In genomic region chr16:57385083-57385482, GRCh38 we compare ENCODE assay signal across 17 cellular contexts. TPM values are rescaled to one million over a fixed set of nuclear protein-coding genes. Genes with fewer than 3 reads are reported as not detected.
A peak's percentile ranks its signal among the peaks of the same experiment; 100 is the strongest.
DNase-seq lines count a peak whose midpoint lies in the region; ATAC-seq, FAIRE-seq and TF ChIP-seq lines count a peak whose summit lies in the region.
"Had no signal": no experiment of that assay in that cellular context is flagged by ENCODE, and none has a peak within 500 bp of the region (broad histone marks: within the 10 kb centered on the region; RNA-seq: fewer than 3 reads in every experiment).

No MANE protein-coding gene starts in this region.

- H3K36me3 ChIP-seq in left ventricle myocardium inferior, result peaks cover 7% of the 10 kb centered on the region
- H3K36me3 ChIP-seq in HepG2 (replicated peaks in 1 of 2; ENCODE audit: control insufficient read depth in 1 of 2, insufficient read depth in 2 of 2, low read length in 2 of 2), result peaks cover 23 to 33% of the 10 kb centered on the region in 2 experiments

- FAIRE-seq in HepG2 (lab: Jason Lieb, UNC), result no peak
- FAIRE-seq: GM12878 had no signal

- H3K4me1 ChIP-seq in left ventricle myocardium inferior (peaks cover 75% of the 10 kb centered on the region), HepG2 (ENCODE audit: insufficient read depth, low read length) (peaks cover 56% of the 10 kb centered on the region)

- H3K27me3 ChIP-seq in left ventricle myocardium inferior (ENCODE audit: low read depth) (no peaks in the 10 kb centered on the region), HepG2 (ENCODE audit: control insufficient read depth in 1 of 2, insufficient read depth in 2 of 2, low read length in 2 of 2) (0 out of 5 replicates have a peak, but pooled peaks cover 0 to under 1% of the 10 kb centered on the region in 2 experiments)
- H3K27me3 ChIP-seq: BE2C had no signal

- in situ Hi-C loops in HepG2 (cut with HindIII; ENCODE audit: extremely low pct_ligation_motif_present, low pct_unique_long_range_greater_than_20kb), result no loop called here

- WGBS in HepG2 (ENCODE audit: low lambda C conversion rate), result 57% methylated on average over 5 of the region's 5 CpGs

- TF ChIP-seq CTCF in left ventricle myocardium inferior (IDR thresholded peaks at IDR 0.05; ENCODE audit: borderline replicate concordance) (no peak), HepG2 (CRISPR knock-in tag; IDR thresholded peaks at IDR 0.05) (no peak)

- H3K4me3 ChIP-seq in left ventricle myocardium inferior (no peak overlapping the region), HepG2 (replicated peaks in 1 of 3; ENCODE audit: insufficient read depth in 1 of 3, low read depth in 2 of 3, low read length in 3 of 3) (no peak overlapping the region)
- H3K4me3 ChIP-seq: GM12878 had no signal

- H2AFZ ChIP-seq in HepG2 (ENCODE audit: low read length), result no peak overlapping the region

- DNase-seq in left ventricle myocardium inferior (no peak), left cardiac atrium (no peak), HepG2 (ENCODE audit: low spot score) (no peak), CD1c-positive myeloid dendritic cell (ENCODE audit: extremely low spot score) (no peak), NCI-H187 treated with DMSO at 0.1 percent for 48 hours (lab: John Stamatoyannopoulos, UW) (no peak)
- no peak for DNase-seq in activated naive CD4-positive, alpha-beta T cell treated with anti-CD3 and anti-CD28 coated beads, Interleukin-2, amount 50 U/mL, for 72 hours (ENCODE audit: low spot score in 2 of 2)
- DNase-seq: BE2C; CD4-positive, CD25-positive, alpha-beta regulatory T cell; DMS53; GOT3; H9; IMR-90 had no signal

- no peak for TF ChIP-seq RAD21 in HepG2 (CRISPR knock-in tag; IDR thresholded peaks at IDR 0.05)

- intact Hi-C loops in left ventricle myocardium inferior (cut with micrococcal nuclease), result no loop called here
- intact Hi-C loops in left cardiac atrium (cut with DNase I), result no loop called here
- intact Hi-C loops in HepG2 (cut with micrococcal nuclease; ENCODE audit: unreplicated experiment), result no loop called here

- no peak overlapping the region for H3K4me2 ChIP-seq in HepG2 (ENCODE audit: low read depth, low read length)

- no peaks in the 10 kb centered on the region for H3K27me3 Mint-ChIP-seq in IgD-negative memory B cell
- H3K27me3 Mint-ChIP-seq in stimulated activated memory B cell treated with anti-CD40 and anti-IgM and Interleukin-4, amounts not matched to agents 10 μg/mL and 1 μg/mL and 100 μg/mL, for 72 hours, result no peaks in the 10 kb centered on the region
- H3K27me3 Mint-ChIP-seq: CD4-positive, CD25-positive, alpha-beta regulatory T cell had no signal

- peak overlapping the region in 2 of 3 donors; percentile 53 to 73 for H3K27ac Mint-ChIP-seq in IgD-negative memory B cell
- H3K27ac Mint-ChIP-seq in stimulated activated memory B cell treated with anti-CD40 and anti-IgM and Interleukin-4, amounts not matched to agents 10 μg/mL and 1 μg/mL and 100 μg/mL, for 72 hours, result peak overlapping the region; percentile 91
- H3K27ac Mint-ChIP-seq in activated naive CD4-positive, alpha-beta T cell treated with anti-CD3 and anti-CD28 coated beads, Interleukin-2, amount 50 U/mL, for 72 hours, result no peak overlapping the region
- H3K27ac Mint-ChIP-seq: CD4-positive, CD25-positive, alpha-beta regulatory T cell had no signal

- ATAC-seq in left cardiac atrium (no peak), HepG2 (peak; percentile 18)
- ATAC-seq in stimulated activated memory B cell treated with anti-CD40 and anti-IgM and Interleukin-4, amounts not matched to agents 10 μg/mL and 1 μg/mL and 100 μg/mL, for 72 hours, result no peak
- ATAC-seq in activated naive CD4-positive, alpha-beta T cell treated with anti-CD3 and anti-CD28 coated beads, Interleukin-2, amount 50 U/mL, for 72 hours, result no peak

- no peak for TF ChIP-seq EP300 in HepG2 (IDR thresholded peaks at IDR 0.05; ENCODE audit: low read depth in 2 of 2, low read length in 2 of 2)
- no peak for TF ChIP-seq EP300 in HepG2 (CRISPR knock-in tag; IDR thresholded peaks at IDR 0.05; ENCODE audit: borderline replicate concordance)

- POLR2A ChIA-PET in HepG2 (lab: Yijun Ruan, JAX), result interaction anchor here (1.5 to 3.8 kb wide), 3 partner anchors 12 to 81 kb away, joined by 7 to 34 read pairs (median 15); partner anchors contain the start of gene CX3CL1

- no peaks in the 10 kb centered on the region for H3K9me3 ChIP-seq in left ventricle myocardium inferior (replicated peaks)
- no peaks in the 10 kb centered on the region for H3K9me3 ChIP-seq in HepG2 (ENCODE audit: low read length)
- H3K9me3 ChIP-seq: BE2C had no signal

- peaks cover 49 to 58% (median 50%) of the 10 kb centered on the region in 3 donors for H3K4me1 Mint-ChIP-seq in IgD-negative memory B cell
- peaks cover 91% of the 10 kb centered on the region for H3K4me1 Mint-ChIP-seq in stimulated activated memory B cell treated with anti-CD40 and anti-IgM and Interleukin-4, amounts not matched to agents 10 μg/mL and 1 μg/mL and 100 μg/mL, for 72 hours

- H3K36me3 Mint-ChIP-seq in IgD-negative memory B cell, result no peaks in the 10 kb centered on the region
- no peaks in the 10 kb centered on the region for H3K36me3 Mint-ChIP-seq in stimulated activated memory B cell treated with anti-CD40 and anti-IgM and Interleukin-4, amounts not matched to agents 10 μg/mL and 1 μg/mL and 100 μg/mL, for 72 hours
- no peaks in the 10 kb centered on the region for H3K36me3 Mint-ChIP-seq in activated naive CD4-positive, alpha-beta T cell treated with anti-CD3 and anti-CD28 coated beads, Interleukin-2, amount 50 U/mL, for 72 hours
- H3K36me3 Mint-ChIP-seq: CD4-positive, CD25-positive, alpha-beta regulatory T cell had no signal

- no peaks in the 10 kb centered on the region for H3K79me2 ChIP-seq in HepG2 (ENCODE audit: insufficient read depth, low read length)

- CTCF ChIA-PET in HepG2 (lab: Yijun Ruan, JAX; ENCODE audit: low intra/inter-chr PET ratio, low total read pairs), result no interaction called here

- BruUV-seq in HepG2 (replicated peaks; lab: Mats Ljungman, UMichigan), result no TSS peak

- no peaks in the 10 kb centered on the region for H4K20me1 ChIP-seq in HepG2 (ENCODE audit: insufficient read depth, low read length)

- H3K9me3 Mint-ChIP-seq in IgD-negative memory B cell, result no peaks in the 10 kb centered on the region
- peaks cover 4% of the 10 kb centered on the region for H3K9me3 Mint-ChIP-seq in stimulated activated memory B cell treated with anti-CD40 and anti-IgM and Interleukin-4, amounts not matched to agents 10 μg/mL and 1 μg/mL and 100 μg/mL, for 72 hours
- no peaks in the 10 kb centered on the region for H3K9me3 Mint-ChIP-seq in activated naive CD4-positive, alpha-beta T cell treated with anti-CD3 and anti-CD28 coated beads, Interleukin-2, amount 50 U/mL, for 72 hours
- H3K9me3 Mint-ChIP-seq: CD4-positive, CD25-positive, alpha-beta regulatory T cell had no signal

- no peak overlapping the region for H3K9ac ChIP-seq in HepG2 (ENCODE audit: insufficient read depth, low read depth, low read length)

- H3K4me3 Mint-ChIP-seq in IgD-negative memory B cell, result peak overlapping the region in 2 of 4 donors; percentile 5 to 72
- no peak overlapping the region for H3K4me3 Mint-ChIP-seq in stimulated activated memory B cell treated with anti-CD40 and anti-IgM and Interleukin-4, amounts not matched to agents 10 μg/mL and 1 μg/mL and 100 μg/mL, for 72 hours
- H3K4me3 Mint-ChIP-seq: CD4-positive, CD25-positive, alpha-beta regulatory T cell; H9 had no signal

- peak overlapping the region; percentile 71 for H3K27ac ChIP-seq in left ventricle myocardium inferior (replicated peaks)
- no peak overlapping the region for H3K27ac ChIP-seq in HepG2 (ENCODE audit: extremely low read length, insufficient read depth, low read length)

- TF ChIP-seq POLR2A in HepG2 (IDR thresholded peaks at IDR 0.05; ENCODE audit: insufficient read depth in 1 of 2, low read depth in 2 of 2, low read length in 2 of 2), result 0 out of 4 replicates have a peak, but pooled peaks of 1 of the 2 experiments have one; percentile 22

RNA-seq across cellular contexts. Expression of gene CX3CL1, which starts 12.8 kb away (rescaled TPM):
- total RNA-seq in left ventricle myocardium inferior (11.7 TPM), left cardiac atrium (10 to 100 TPM; 13.7 to 23.2 TPM), HepG2 (2016; rRNA removed; fragmentation: Illumina TruSeq; extraction: Trizol) (23.4 and 57.3 TPM in 2 replicates)
- polyA plus RNA-seq in IgD-negative memory B cell (not detected), HepG2 (2011; rRNA removed) (60.8 and 96.8 TPM in 2 replicates)
- 7.3 and 8.2 TPM in 2 replicates for total RNA-seq in HepG2 (2016; cell fraction: cytosol; rRNA removed; fragmentation: Illumina TruSeq; extraction: Trizol; ENCODE audit: low read depth)
- 21.6 and 59.9 TPM in 2 replicates for total RNA-seq in HepG2 (2016; cell fraction: insoluble cytoplasmic fraction; rRNA removed; fragmentation: Illumina TruSeq; extraction: Trizol)
- total RNA-seq in HepG2 (2016; cell fraction: membrane; rRNA removed; fragmentation: Illumina TruSeq; extraction: Trizol), result 22.2 and 22.7 TPM in 2 replicates
- total RNA-seq in HepG2 (2016; cell fraction: nucleus; rRNA removed; fragmentation: Illumina TruSeq; extraction: Trizol), result 62.3 and 70.4 TPM in 2 replicates
- polyA plus RNA-seq in HepG2 (2011; cell fraction: cytosol; rRNA removed), result 56.4 and 56.5 TPM in 2 replicates
- polyA plus RNA-seq in HepG2 (2011; cell fraction: nucleus; rRNA removed), result 79.9 and 86.1 TPM in 2 replicates
- 41.7 and 72.2 TPM in 2 replicates for polyA plus RNA-seq in HepG2 (2012)
- polyA plus RNA-seq in HepG2 (2016; cell fraction: cytosol; fragmentation: Illumina TruSeq; extraction: Trizol; ENCODE audit: low read depth), result 7.2 and 7.4 TPM in 2 replicates
- 27.9 and 36.9 TPM in 2 replicates for polyA plus RNA-seq in HepG2 (2016; cell fraction: insoluble cytoplasmic fraction; fragmentation: Illumina TruSeq; extraction: Trizol; ENCODE audit: low read depth)
- polyA plus RNA-seq in HepG2 (2016; cell fraction: membrane; fragmentation: Illumina TruSeq; extraction: Trizol; ENCODE audit: low read depth), result 15.0 and 15.2 TPM in 2 replicates
- polyA plus RNA-seq in HepG2 (2016; cell fraction: nucleus; fragmentation: Illumina TruSeq; extraction: Trizol; ENCODE audit: insufficient read depth, low read depth), result 134 and 147 TPM in 2 replicates
- polyA minus RNA-seq in HepG2 (2011; rRNA and poly(A)+ RNA removed; ENCODE audit: low replicate concordance), result 0.19 and 92.7 TPM in 2 replicates
- polyA minus RNA-seq in HepG2 (2011; cell fraction: cytosol; rRNA and poly(A)+ RNA removed), result 36.8 and 44.2 TPM in 2 replicates
- 38.0 and 38.2 TPM in 2 replicates for polyA minus RNA-seq in HepG2 (2011; cell fraction: nucleus; rRNA and poly(A)+ RNA removed)
- under 1 TPM in 1 of 2 donors, not detected in 1; 0.07 TPM for total RNA-seq in activated naive CD4-positive, alpha-beta T cell treated with anti-CD3 and anti-CD28 coated beads, Interleukin-2, amount 50 U/mL, for 72 hours
- polyA plus RNA-seq: CD4-positive, CD25-positive, alpha-beta regulatory T cell had no signal

RNA-seq across cellular contexts. Expression of gene CCL17, which starts 19.5 kb away (rescaled TPM):
- total RNA-seq in left ventricle myocardium inferior (not detected), left cardiac atrium (not detected), HepG2 (2016; rRNA removed; fragmentation: Illumina TruSeq; extraction: Trizol) (not detected in 2 replicates)
- polyA plus RNA-seq in IgD-negative memory B cell (not detected), HepG2 (2011; rRNA removed) (not detected in 2 replicates)
- not detected in 2 replicates for total RNA-seq in HepG2 (2016; cell fraction: cytosol; rRNA removed; fragmentation: Illumina TruSeq; extraction: Trizol; ENCODE audit: low read depth)
- total RNA-seq in HepG2 (2016; cell fraction: insoluble cytoplasmic fraction; rRNA removed; fragmentation: Illumina TruSeq; extraction: Trizol), result not detected in 2 replicates
- not detected in 2 replicates for total RNA-seq in HepG2 (2016; cell fraction: membrane; rRNA removed; fragmentation: Illumina TruSeq; extraction: Trizol)
- total RNA-seq in HepG2 (2016; cell fraction: nucleus; rRNA removed; fragmentation: Illumina TruSeq; extraction: Trizol), result not detected in 2 replicates
- polyA plus RNA-seq in HepG2 (2011; cell fraction: cytosol; rRNA removed), result not detected in 2 replicates
- polyA plus RNA-seq in HepG2 (2011; cell fraction: nucleus; rRNA removed), result not detected in 2 replicates
- polyA plus RNA-seq in HepG2 (2012), result not detected in 2 replicates
- not detected in 2 replicates for polyA plus RNA-seq in HepG2 (2016; cell fraction: cytosol; fragmentation: Illumina TruSeq; extraction: Trizol; ENCODE audit: low read depth)
- polyA plus RNA-seq in HepG2 (2016; cell fraction: insoluble cytoplasmic fraction; fragmentation: Illumina TruSeq; extraction: Trizol; ENCODE audit: low read depth), result not detected in 2 replicates
- not detected in 2 replicates for polyA plus RNA-seq in HepG2 (2016; cell fraction: membrane; fragmentation: Illumina TruSeq; extraction: Trizol; ENCODE audit: low read depth)
- polyA plus RNA-seq in HepG2 (2016; cell fraction: nucleus; fragmentation: Illumina TruSeq; extraction: Trizol; ENCODE audit: insufficient read depth, low read depth), result not detected in 2 replicates
- not detected in 2 replicates for polyA minus RNA-seq in HepG2 (2011; rRNA and poly(A)+ RNA removed; ENCODE audit: low replicate concordance)
- not detected in 2 replicates for polyA minus RNA-seq in HepG2 (2011; cell fraction: cytosol; rRNA and poly(A)+ RNA removed)
- polyA minus RNA-seq in HepG2 (2011; cell fraction: nucleus; rRNA and poly(A)+ RNA removed), result not detected in 2 replicates
- not detected for total RNA-seq in activated naive CD4-positive, alpha-beta T cell treated with anti-CD3 and anti-CD28 coated beads, Interleukin-2, amount 50 U/mL, for 72 hours
- total RNA-seq: CD4-positive, CD25-positive, alpha-beta regulatory T cell; Daoy; H9; IMR-90 had no signal
- polyA plus RNA-seq: CD4-positive, CD25-positive, alpha-beta regulatory T cell; IMR-90 had no signal

RNA-seq across cellular contexts. Expression of gene CCL22, which starts 26.5 kb away (rescaled TPM):
- total RNA-seq in left ventricle myocardium inferior (not detected), left cardiac atrium (under 1 TPM; 0.06 to 0.10 TPM), HepG2 (2016; rRNA removed; fragmentation: Illumina TruSeq; extraction: Trizol) (0.06 TPM in 1 of 2 replicates, not detected in the other)
- polyA plus RNA-seq in IgD-negative memory B cell (0.20 TPM), HepG2 (2011; rRNA removed) (0.04 TPM in 1 of 2 replicates, not detected in the other)
- total RNA-seq in HepG2 (2016; cell fraction: cytosol; rRNA removed; fragmentation: Illumina TruSeq; extraction: Trizol; ENCODE audit: low read depth), result not detected in 2 replicates
- total RNA-seq in HepG2 (2016; cell fraction: insoluble cytoplasmic fraction; rRNA removed; fragmentation: Illumina TruSeq; extraction: Trizol), result 0.06 and 0.09 TPM in 2 replicates
- total RNA-seq in HepG2 (2016; cell fraction: membrane; rRNA removed; fragmentation: Illumina TruSeq; extraction: Trizol), result not detected in 2 replicates
- 0.16 TPM in 1 of 2 replicates, not detected in the other for total RNA-seq in HepG2 (2016; cell fraction: nucleus; rRNA removed; fragmentation: Illumina TruSeq; extraction: Trizol)
- 0.01 and 0.04 TPM in 2 replicates for polyA plus RNA-seq in HepG2 (2011; cell fraction: cytosol; rRNA removed)
- polyA plus RNA-seq in HepG2 (2011; cell fraction: nucleus; rRNA removed), result 0.03 TPM in 1 of 2 replicates, not detected in the other
- polyA plus RNA-seq in HepG2 (2012), result 0.04 TPM in 1 of 2 replicates, not detected in the other
- polyA plus RNA-seq in HepG2 (2016; cell fraction: cytosol; fragmentation: Illumina TruSeq; extraction: Trizol; ENCODE audit: low read depth), result 0.05 TPM in 1 of 2 replicates, not detected in the other
- polyA plus RNA-seq in HepG2 (2016; cell fraction: insoluble cytoplasmic fraction; fragmentation: Illumina TruSeq; extraction: Trizol; ENCODE audit: low read depth), result 0.17 TPM in 1 of 2 replicates, not detected in the other
- polyA plus RNA-seq in HepG2 (2016; cell fraction: membrane; fragmentation: Illumina TruSeq; extraction: Trizol; ENCODE audit: low read depth), result 0.06 TPM in 1 of 2 replicates, not detected in the other
- polyA plus RNA-seq in HepG2 (2016; cell fraction: nucleus; fragmentation: Illumina TruSeq; extraction: Trizol; ENCODE audit: insufficient read depth, low read depth), result 0.25 TPM in 1 of 2 replicates, not detected in the other
- 0.07 TPM in 1 of 2 replicates, not detected in the other for polyA minus RNA-seq in HepG2 (2011; rRNA and poly(A)+ RNA removed; ENCODE audit: low replicate concordance)
- not detected in 2 replicates for polyA minus RNA-seq in HepG2 (2011; cell fraction: cytosol; rRNA and poly(A)+ RNA removed)
- polyA minus RNA-seq in HepG2 (2011; cell fraction: nucleus; rRNA and poly(A)+ RNA removed), result not detected in 2 replicates
- 1 to 10 TPM; 2.3 to 2.6 TPM for total RNA-seq in activated naive CD4-positive, alpha-beta T cell treated with anti-CD3 and anti-CD28 coated beads, Interleukin-2, amount 50 U/mL, for 72 hours
- total RNA-seq: A172; CD4-positive, CD25-positive, alpha-beta regulatory T cell; Daoy; H9; IMR-90 had no signal
- polyA plus RNA-seq: CD4-positive, CD25-positive, alpha-beta regulatory T cell; IMR-90 had no signal

Comparison
In these comparisons a context has a peak if more than half of its experiments do, and no peak if none do; other contexts are left out.
1. H3K27ac Mint-ChIP-seq: peak in IgD-negative memory B cell (2 of 3) and stimulated activated memory B cell treated with anti-CD40 and anti-IgM and Interleukin-4, amounts not matched to agents 10 μg/mL and 1 μg/mL and 100 μg/mL, for 72 hours (single experiment); none in activated naive CD4-positive, alpha-beta T cell treated with anti-CD3 and anti-CD28 coated beads, Interleukin-2, amount 50 U/mL, for 72 hours (0 of 2).
2. RNA of gene CX3CL1, which starts 12.8 kb away (total RNA-seq): 7.3 to 70.4 TPM in HepG2, 13.7 to 23.2 TPM in left cardiac atrium and 11.7 TPM in left ventricle myocardium inferior (single experiment); 0.07 TPM in activated naive CD4-positive, alpha-beta T cell treated with anti-CD3 and anti-CD28 coated beads, Interleukin-2, amount 50 U/mL, for 72 hours; every median in the first group is over 4 times any median in the second.